ENCODE assay signal across 11 cellular contexts in genomic region chr22:42685941-42686666, GRCh38. TPM values are rescaled to one million over a fixed set of nuclear protein-coding genes. Genes with fewer than 3 reads are reported as not detected.
DNase-seq lines count a peak whose midpoint lies in the region; ATAC-seq and TF ChIP-seq lines count a peak whose summit lies in the region.
"Had no signal": no experiment of that assay in that cellular context is flagged by ENCODE, and none has a peak within 500 bp of the region (broad histone marks: within the 10 kb centered on the region; RNA-seq: fewer than 3 reads in every experiment).

No MANE protein-coding gene starts in this region.

- H3K27ac ChIP-seq in skeletal muscle tissue (ENCODE audit: low read depth, low read length) (peak overlapping the region; percentile 94), PC-3 (ENCODE audit: low read length) (no peak overlapping the region)

- ATAC-seq in HG02852 (IDR thresholded peaks at IDR 0.05; ENCODE audit: unreplicated experiment): no peak
- no peak for ATAC-seq in GM19455 (IDR thresholded peaks at IDR 0.05; ENCODE audit: unreplicated experiment)
- ATAC-seq in PC-3: no peak

- H3F3A ChIP-seq in PC-3 (ENCODE audit: low read length, unreplicated experiment): no peaks in the 10 kb centered on the region

- H2AFZ ChIP-seq in PC-3 (ENCODE audit: low read length): no peak overlapping the region

- H3K79me2 ChIP-seq in PC-3 (ENCODE audit: low read length): no peaks in the 10 kb centered on the region

- BruUV-seq in PC-3 (replicated peaks; lab: Mats Ljungman, UMichigan): no TSS peak

- no peaks in the 10 kb centered on the region for H3K9me3 ChIP-seq in skeletal muscle tissue (ENCODE audit: control insufficient read depth in 3 of 3, low read length in 3 of 3)
- no peaks in the 10 kb centered on the region for H3K9me3 ChIP-seq in PC-3 (ENCODE audit: low read length)

- H3K27me3 ChIP-seq in skeletal muscle tissue (ENCODE audit: control insufficient read depth in 3 of 3, insufficient read depth in 3 of 3, low read length in 3 of 3) (no peaks in the 10 kb centered on the region), PC-3 (ENCODE audit: low read length) (no peaks in the 10 kb centered on the region)

- no peak overlapping the region for H3K4me2 ChIP-seq in PC-3 (ENCODE audit: low read length)

- H3K36me3 ChIP-seq in skeletal muscle tissue (ENCODE audit: control insufficient read depth in 3 of 3, insufficient read depth in 3 of 3, low read length in 3 of 3) (no peaks in the 10 kb centered on the region), PC-3 (ENCODE audit: low read depth, low read length) (no peaks in the 10 kb centered on the region)

- TF ChIP-seq CTCF in GM13976 (IDR thresholded peaks at IDR 0.05; ENCODE audit: borderline replicate concordance, control extremely low read depth, extremely low read depth, insufficient read depth, missing control alignments) (no peak), PC-3 (conservative IDR thresholded peaks at IDR 0.05; ENCODE audit: low read depth, low read length) (no peak)

- peak; percentile 36 for DNase-seq in GM13976 (ENCODE audit: low spot score)
- peak; percentile 83 for DNase-seq in NCI-H69 (lab: John Stamatoyannopoulos, UW)
- DNase-seq in cardiac septum (ENCODE audit: low spot score): peak; percentile 89
- no peak for DNase-seq in activated CD4-positive, CD25-positive, alpha-beta regulatory T cell (lab: John Stamatoyannopoulos, UW)
- no peak for DNase-seq in PC-3
- DNase-seq: NCI-H2081 treated with DMSO at 0.1 percent for 48 hours had no signal

- peak overlapping the region; percentile 48 to 71 (median 65) for H3K9ac ChIP-seq in skeletal muscle tissue (ENCODE audit: low read depth in 1 of 3, low read length in 3 of 3)
- no peak overlapping the region for H3K9ac ChIP-seq in PC-3 (ENCODE audit: low read length)

- H3K4me3 ChIP-seq in skeletal muscle tissue (ENCODE audit: low read length in 3 of 3) (peak overlapping the region in 2 of 3 donors; percentile 14 to 18), PC-3 (ENCODE audit: low read length) (no peak overlapping the region)

- POLR2A ChIA-PET in PC-3 (lab: Charles Lee; ENCODE audit: unreplicated experiment): no interaction called here

- no peaks in the 10 kb centered on the region for H3K9me2 ChIP-seq in PC-3 (replicated peaks; ENCODE audit: low read length)

- intact Hi-C loops in cardiac septum (cut with DNase I): loop anchor here (2.0 kb wide), 1 partner anchor 41 kb away; no protein-coding TSS in a partner anchor
- intact Hi-C loops in PC-3 (cut with micrococcal nuclease): no loop called here

- H3K4me1 ChIP-seq in skeletal muscle tissue (ENCODE audit: control insufficient read depth in 3 of 3, insufficient read depth in 3 of 3, low read length in 3 of 3) (peaks cover 73 to 81% (median 76%) of the 10 kb centered on the region in 3 donors), PC-3 (ENCODE audit: insufficient read depth, low read length) (peaks cover 26% of the 10 kb centered on the region)

- in situ Hi-C loops in GM13976 (cut with MboI; ENCODE audit: low sequenced_read_pairs, unreplicated experiment): no loop called here

- no peaks in the 10 kb centered on the region for H4K20me1 ChIP-seq in PC-3 (ENCODE audit: low read length)

- CTCF ChIA-PET in PC-3 (lab: Charles Lee): no interaction called here

RNA-seq across cellular contexts. Expression of gene A4GALT, which starts 34.6 kb away (rescaled TPM):
- total RNA-seq in cardiac septum: 97.7 TPM
- total RNA-seq in skeletal muscle tissue: 18.3 TPM
- 0.63 and 3.2 TPM in 2 replicates for total RNA-seq in PC-3 (2014; rRNA removed)
- total RNA-seq: activated T-helper 1 cell treated with anti-CD3 and anti-CD28 coated beads, Interleukin-12 subunit alpha, Interleukin-12 subunit beta, Interleukin-2, Interleukin-4 antibody, amounts not matched to agents 30 ng/mL and 10 ng/mL and 1 ng/mL, durations not matched to agents 14 hours and 24 hours and 36 hours; T-helper 2 cell treated with Interferon-gamma antibody and Interleukin-4, amounts not matched to agents 100 ng/mL and 5 ng/mL, for 36 hours had no signal

RNA-seq across cellular contexts. Expression of gene CYB5R3, which starts 36.9 kb away (rescaled TPM):
- total RNA-seq in cardiac septum (428 TPM), skeletal muscle tissue (28.7 TPM), PC-3 (2014; rRNA removed) (64.2 and 73.3 TPM in 2 replicates)

RNA-seq across cellular contexts. Expression of gene ATP5MGL, which starts 45.7 kb away (rescaled TPM):
- 0.51 TPM for total RNA-seq in cardiac septum
- total RNA-seq in skeletal muscle tissue: not detected
- total RNA-seq in PC-3 (2014; rRNA removed): not detected in 2 replicates

Comparison
In these comparisons a context has a peak if more than half of its experiments do, and no peak if none do; other contexts are left out.
1. DNase-seq: peak in GM13976 (single experiment), NCI-H69 (single experiment) and cardiac septum (single experiment); none in activated CD4-positive, CD25-positive, alpha-beta regulatory T cell (0 of 4) and PC-3 (single experiment).